ENCODE assay signal across 23 cellular contexts in genomic region chr6:52787917-52788316, GRCh38. TPM values are rescaled to one million over a fixed set of nuclear protein-coding genes. Genes with fewer than 3 reads are reported as not detected.
DNase-seq lines count a peak whose midpoint lies in the region; ATAC-seq, FAIRE-seq and TF ChIP-seq lines count a peak whose summit lies in the region.
"Had no signal": no experiment of that assay in that cellular context is flagged by ENCODE, and none has a peak within 500 bp of the region (broad histone marks: within the 10 kb centered on the region; RNA-seq: fewer than 3 reads in every experiment).

No MANE protein-coding gene starts in this region.

- H2AFZ ChIP-seq in SK-N-SH (ENCODE audit: low read depth) (no peak overlapping the region), neural progenitor cell (replicated peaks) (no peak overlapping the region)

- H3K27ac ChIP-seq in right lobe of liver (peak overlapping the region in 2 of 3 donors; percentile 65 to 96), small intestine (ENCODE audit: low read depth in 1 of 2, low read length in 1 of 2) (no peak overlapping the region), SK-N-SH (ENCODE audit: low read depth in 2 of 2, low read length in 1 of 2) (no peak overlapping the region), neural progenitor cell (no peak overlapping the region)
- H3K27ac ChIP-seq: A549 had no signal

- no peaks in the 10 kb centered on the region for H3K27me3 ChIP-seq in right lobe of liver
- H3K27me3 ChIP-seq in small intestine (ENCODE audit: control insufficient read depth in 2 of 2, insufficient read depth in 2 of 2, low read length in 2 of 2), result no peaks in the 10 kb centered on the region
- H3K27me3 ChIP-seq in SK-N-SH (ENCODE audit: insufficient read depth), result no peaks in the 10 kb centered on the region; the same call in 1 of the 2 replicates
- H3K27me3 ChIP-seq in neural progenitor cell, result no peaks in the 10 kb centered on the region

- intact Hi-C loops in right lobe of liver (cut with DNase I), result no loop called here

- TF ChIP-seq POLR2A in right lobe of liver (IDR thresholded peaks at IDR 0.05), result no peak

- TF ChIP-seq EP300 in SK-N-SH (IDR thresholded peaks at IDR 0.05; ENCODE audit: borderline replicate concordance in 1 of 2, low read depth in 1 of 2, low read length in 1 of 2), result no peak

- H3K9me3 Mint-ChIP-seq in neural progenitor cell, result peaks cover 6% of the 10 kb centered on the region

- H3K4me1 ChIP-seq in right lobe of liver (peaks cover 0 to 7% (median 0%) of the 10 kb centered on the region in 4 donors), small intestine (ENCODE audit: control insufficient read depth in 2 of 2, insufficient read depth in 1 of 2, low read depth in 1 of 2, low read length in 1 of 2) (no peaks in the 10 kb centered on the region), SK-N-SH (ENCODE audit: control insufficient read depth in 1 of 2, insufficient read depth in 2 of 2, low read depth in 1 of 2, low read length in 1 of 2) (no peaks in the 10 kb centered on the region), neural progenitor cell (no peaks in the 10 kb centered on the region)

- H3K79me2 ChIP-seq in SK-N-SH (ENCODE audit: insufficient read depth) (no peaks in the 10 kb centered on the region), neural progenitor cell (ENCODE audit: low read depth) (no peaks in the 10 kb centered on the region)

- ATAC-seq in esophagus mucosa, result peak; percentile 33
- ATAC-seq in right lobe of liver, result peak; percentile 31 to 82 (median 71)
- ATAC-seq in HG03342 (IDR thresholded peaks at IDR 0.05; ENCODE audit: unreplicated experiment), result no peak
- ATAC-seq: A549, GM12878, GM23338, HCT116, Right ventricle myocardium inferior had no signal

- no peak overlapping the region for H3K9ac ChIP-seq in SK-N-SH
- no peak overlapping the region for H3K9ac ChIP-seq in neural progenitor cell

- no peaks in the 10 kb centered on the region for H3K9me2 ChIP-seq in SK-N-SH

- TF ChIP-seq CTCF in LNCaP clone FGC (IDR thresholded peaks at IDR 0.05; ENCODE audit: control insufficient read depth, extremely low read depth, insufficient read depth) (no peak), right lobe of liver (IDR thresholded peaks at IDR 0.05) (no peak), SK-N-SH (IDR thresholded peaks at IDR 0.05) (no peak), neural progenitor cell (IDR thresholded peaks at IDR 0.05) (no peak)

- H3K27me3 Mint-ChIP-seq in neural progenitor cell (ENCODE audit: insufficient read depth, low read depth), result no peaks in the 10 kb centered on the region

- H3K4me3 Mint-ChIP-seq in neural progenitor cell, result no peak overlapping the region
- H3K4me3 Mint-ChIP-seq: CD4-positive, alpha-beta memory T cell; GM23338 had no signal

- no peaks in the 10 kb centered on the region for H4K20me1 ChIP-seq in SK-N-SH (ENCODE audit: insufficient read depth)
- H4K20me1 ChIP-seq in neural progenitor cell (ENCODE audit: low read depth), result no peaks in the 10 kb centered on the region

- H3K9me3 ChIP-seq in right lobe of liver (no peaks in the 10 kb centered on the region), small intestine (ENCODE audit: control insufficient read depth, low read depth) (no peaks in the 10 kb centered on the region), SK-N-SH (no peaks in the 10 kb centered on the region), neural progenitor cell (ENCODE audit: low read depth) (no peaks in the 10 kb centered on the region)
- H3K9me3 ChIP-seq: A549 had no signal

- H3F3A ChIP-seq in SK-N-SH (replicated peaks; ENCODE audit: insufficient read depth) (no peaks in the 10 kb centered on the region), neural progenitor cell (ENCODE audit: low read depth) (no peaks in the 10 kb centered on the region)

- H3K27ac Mint-ChIP-seq in neural progenitor cell, result no peak overlapping the region
- H3K27ac Mint-ChIP-seq: CD4-positive, alpha-beta memory T cell; GM23338 had no signal

- 26% methylated on average over 3 of the region's 3 CpGs for whole genome bisulfite sequencing in right lobe of liver (ENCODE audit: insufficient coverage, low coverage, low lambda C conversion rate, missing lambda C conversion rate)
- WGBS in small intestine, 3 donors, result 10 to 35% (median 16%) methylated on average over 3 of the region's 3 CpGs
- WGBS in SK-N-SH (ENCODE audit: low lambda C conversion rate), result 28% methylated on average over 3 of the region's 3 CpGs

- H3K4me3 ChIP-seq in LNCaP clone FGC (ENCODE audit: low read depth, low read length) (no peak overlapping the region), right lobe of liver (peak overlapping the region; percentile 2 to 63 (median 53)), small intestine (ENCODE audit: low read depth in 1 of 2, low read length in 2 of 2) (no peak overlapping the region), SK-N-SH (ENCODE audit: low read depth in 2 of 2, low read length in 1 of 2) (no peak overlapping the region), neural progenitor cell (no peak overlapping the region)
- H3K4me3 ChIP-seq: A549, GM12878, GM23338 had no signal

- CTCF ChIA-PET in SK-N-SH (lab: Yijun Ruan, JAX), result no interaction called here

- TF ChIP-seq RAD21 in SK-N-SH (IDR thresholded peaks at IDR 0.05; ENCODE audit: low read length), result no peak

- peak; percentile 97 for DNase-seq in LNCaP clone FGC (ENCODE audit: low read depth)
- no peak for DNase-seq in right lobe of liver
- DNase-seq in small intestine, result peak; percentile 83
- no peak for DNase-seq in SK-N-SH
- no peak for DNase-seq in neural progenitor cell (ENCODE audit: low spot score)
- DNase-seq: CD4-positive, alpha-beta memory T cell; EL; NCI-H1105; NCI-H2081; NCI-H2171 treated with DMSO at 0.1 percent for 48 hours; NCI-H446 had no signal

- H3K36me3 Mint-ChIP-seq in neural progenitor cell, result no peaks in the 10 kb centered on the region
- H3K36me3 Mint-ChIP-seq: CD4-positive, alpha-beta memory T cell had no signal

- FAIRE-seq in small intestine (lab: Jason Lieb, UNC), result no peak
- FAIRE-seq: A549, GM12878, GM19239, RCC 7860 had no signal

- peaks cover 0 to 15% (median 3%) of the 10 kb centered on the region in 4 donors for H3K36me3 ChIP-seq in right lobe of liver
- no peaks in the 10 kb centered on the region for H3K36me3 ChIP-seq in small intestine (ENCODE audit: control insufficient read depth in 2 of 2, insufficient read depth in 2 of 2, low read length in 2 of 2)
- no peaks in the 10 kb centered on the region for H3K36me3 ChIP-seq in SK-N-SH (replicated peaks in 1 of 2; ENCODE audit: control insufficient read depth in 1 of 2, insufficient read depth in 2 of 2, low read length in 1 of 2)
- H3K36me3 ChIP-seq in neural progenitor cell, result no peaks in the 10 kb centered on the region

- POLR2A ChIA-PET in SK-N-SH (lab: Yijun Ruan, JAX), result no interaction called here

- H3K4me2 ChIP-seq in SK-N-SH, result no peak overlapping the region
- no peak overlapping the region for H3K4me2 ChIP-seq in neural progenitor cell
- H3K4me2 ChIP-seq: GM23338 had no signal

- no peaks in the 10 kb centered on the region for H3K4me1 Mint-ChIP-seq in neural progenitor cell
- H3K4me1 Mint-ChIP-seq: CD4-positive, alpha-beta memory T cell; GM23338 had no signal

TF ChIP-seq in SK-N-SH, 30 proteins besides CTCF, POLR2A, EP300 and RAD21 (continues in another document):
- no peak for TF ChIP-seq FOSL2 (IDR thresholded peaks at IDR 0.05; ENCODE audit: borderline replicate concordance, low read depth)
- no peak for TF ChIP-seq NFIC (IDR thresholded peaks at IDR 0.05; ENCODE audit: borderline replicate concordance)
- TF ChIP-seq SMC3 (IDR thresholded peaks at IDR 0.05; ENCODE audit: low read depth, low read length), result no peak
- TF ChIP-seq, protein P1, sequence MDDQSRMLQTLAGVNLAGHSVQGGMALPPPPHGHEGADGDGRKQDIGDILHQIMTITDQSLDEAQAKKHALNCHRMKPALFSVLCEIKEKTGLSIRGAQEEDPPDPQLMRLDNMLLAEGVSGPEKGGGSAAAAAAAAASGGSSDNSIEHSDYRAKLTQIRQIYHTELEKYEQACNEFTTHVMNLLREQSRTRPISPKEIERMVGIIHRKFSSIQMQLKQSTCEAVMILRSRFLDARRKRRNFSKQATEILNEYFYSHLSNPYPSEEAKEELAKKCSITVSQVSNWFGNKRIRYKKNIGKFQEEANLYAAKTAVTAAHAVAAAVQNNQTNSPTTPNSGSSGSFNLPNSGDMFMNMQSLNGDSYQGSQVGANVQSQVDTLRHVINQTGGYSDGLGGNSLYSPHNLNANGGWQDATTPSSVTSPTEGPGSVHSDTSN (IDR thresholded peaks at IDR 0.05), result no peak
- TF ChIP-seq MAX (IDR thresholded peaks at IDR 0.05; ENCODE audit: low read depth), result no peak
- TF ChIP-seq RCOR1 (IDR thresholded peaks at IDR 0.05; ENCODE audit: low read length), result no peak
- TF ChIP-seq, protein P2, sequence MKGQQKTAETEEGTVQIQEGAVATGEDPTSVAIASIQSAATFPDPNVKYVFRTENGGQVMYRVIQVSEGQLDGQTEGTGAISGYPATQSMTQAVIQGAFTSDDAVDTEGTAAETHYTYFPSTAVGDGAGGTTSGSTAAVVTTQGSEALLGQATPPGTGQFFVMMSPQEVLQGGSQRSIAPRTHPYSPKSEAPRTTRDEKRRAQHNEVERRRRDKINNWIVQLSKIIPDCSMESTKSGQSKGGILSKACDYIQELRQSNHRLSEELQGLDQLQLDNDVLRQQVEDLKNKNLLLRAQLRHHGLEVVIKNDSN (IDR thresholded peaks at IDR 0.05; ENCODE audit: borderline replicate concordance, low read depth), result no peak

RNA-seq across cellular contexts. Expression of gene GSTA1, which starts 15.7 kb away (rescaled TPM):
- total RNA-seq in esophagus mucosa, result 1.6 TPM
- 1,000 to 10,000 TPM in 1 of 6 experiments, 100 to 1,000 TPM in 3, 10 to 100 TPM in 2; 16.1 to 2,332 (median 522) TPM for total RNA-seq in right lobe of liver
- 1,000 to 10,000 TPM in 1 of 3 donors, 100 to 1,000 TPM in 2; 174 to 2,206 (median 600) TPM for polyA plus RNA-seq in small intestine
- not detected in 2 replicates for polyA plus RNA-seq in SK-N-SH (2012; rRNA removed)
- not detected in 2 replicates for polyA plus RNA-seq in SK-N-SH (2012; cell fraction: cytosol; rRNA removed)
- not detected in 2 replicates for polyA plus RNA-seq in SK-N-SH (2012; cell fraction: nucleus; rRNA removed)
- not detected in 2 replicates for total RNA-seq in neural progenitor cell (ENCODE audit: low replicate concordance)
- total RNA-seq: CD4-positive, alpha-beta memory T cell; GM23338; LHCN-M2; OCI-LY7; Right ventricle myocardium inferior had no signal
- polyA plus RNA-seq: BJ; CD4-positive, alpha-beta memory T cell; GM12878; GM23338 had no signal

RNA-seq across cellular contexts. Expression of gene GSTA2, which starts 24.6 kb away (rescaled TPM):
- not detected for total RNA-seq in esophagus mucosa
- total RNA-seq in right lobe of liver, result 100 to 1,000 TPM in 1 of 6 experiments, 10 to 100 TPM in 3, 1 to 10 TPM in 2; 7.6 to 177 (median 54.4) TPM
- 10 to 100 TPM; 21.5 to 88.6 (median 24.3) TPM for polyA plus RNA-seq in small intestine
- polyA plus RNA-seq in SK-N-SH (2012; rRNA removed), result not detected in 2 replicates
- not detected in 2 replicates for polyA plus RNA-seq in SK-N-SH (2012; cell fraction: cytosol; rRNA removed)
- polyA plus RNA-seq in SK-N-SH (2012; cell fraction: nucleus; rRNA removed), result not detected in 2 replicates
- total RNA-seq in neural progenitor cell (ENCODE audit: low replicate concordance), result not detected in 2 replicates
- total RNA-seq: CD4-positive, alpha-beta memory T cell; GM12878; GM23338; LHCN-M2; OCI-LY7; Right ventricle myocardium inferior had no signal
- polyA plus RNA-seq: BJ; CD4-positive, alpha-beta memory T cell; GM12878; GM23338 had no signal

RNA-seq across cellular contexts. Expression of gene GSTA5, which starts 52.7 kb away (rescaled TPM):
- total RNA-seq in esophagus mucosa, result not detected
- not detected for total RNA-seq in right lobe of liver
- not detected for polyA plus RNA-seq in small intestine
- not detected in 2 replicates for polyA plus RNA-seq in SK-N-SH (2012; rRNA removed)
- not detected in 2 replicates for polyA plus RNA-seq in SK-N-SH (2012; cell fraction: cytosol; rRNA removed)
- not detected in 2 replicates for polyA plus RNA-seq in SK-N-SH (2012; cell fraction: nucleus; rRNA removed)
- not detected in 2 replicates for total RNA-seq in neural progenitor cell (ENCODE audit: low replicate concordance)
- total RNA-seq: CD4-positive, alpha-beta memory T cell; GM12878; GM23338; LHCN-M2; OCI-LY7; Right ventricle myocardium inferior had no signal
- polyA plus RNA-seq: A549; BJ; CD4-positive, alpha-beta memory T cell; GM12878; GM23338 had no signal

Comparison
In these comparisons a context has a peak if more than half of its experiments do, and no peak if none do; other contexts are left out.
1. DNase-seq: peak in LNCaP clone FGC (single experiment) and small intestine (single experiment); none in right lobe of liver (0 of 3), SK-N-SH (single experiment) and neural progenitor cell (single experiment).
2. H3K4me3 ChIP-seq: peak in right lobe of liver (3 of 3); none in LNCaP clone FGC (single experiment), small intestine (0 of 2), SK-N-SH (0 of 2) and neural progenitor cell (single experiment).
3. H3K27ac ChIP-seq: peak in right lobe of liver (2 of 3); none in small intestine (0 of 2), SK-N-SH (0 of 2) and neural progenitor cell (single experiment).